1 cellular context compared by ENCODE assay signal in the genomic region with DNA sequence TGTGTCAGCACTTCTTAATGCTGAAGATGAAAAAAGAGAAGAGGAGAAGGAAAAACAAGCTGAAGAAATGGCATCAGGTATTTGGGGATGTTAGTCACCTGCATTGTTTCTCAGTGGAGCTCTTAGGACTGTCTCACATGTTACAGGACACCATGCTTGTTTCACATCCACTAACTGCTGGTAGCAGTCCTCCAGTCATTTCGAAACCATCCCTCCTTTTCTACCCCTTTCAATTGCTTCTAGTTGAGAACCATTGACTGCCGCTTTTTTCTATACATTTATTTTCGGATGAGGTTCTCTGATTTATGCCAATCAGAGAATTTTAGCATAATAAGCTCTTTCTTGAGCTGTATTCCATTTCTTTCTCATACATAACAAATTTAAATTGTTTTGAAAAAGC.
TF ChIP-seq lines count a peak whose summit lies in the region.

No MANE protein-coding gene starts in this region.

TF ChIP-seq in HepG2, 621 proteins besides CTCF, POLR2A, EP300 and RAD21 (continued from another document):
- TF ChIP-seq, protein P1, sequence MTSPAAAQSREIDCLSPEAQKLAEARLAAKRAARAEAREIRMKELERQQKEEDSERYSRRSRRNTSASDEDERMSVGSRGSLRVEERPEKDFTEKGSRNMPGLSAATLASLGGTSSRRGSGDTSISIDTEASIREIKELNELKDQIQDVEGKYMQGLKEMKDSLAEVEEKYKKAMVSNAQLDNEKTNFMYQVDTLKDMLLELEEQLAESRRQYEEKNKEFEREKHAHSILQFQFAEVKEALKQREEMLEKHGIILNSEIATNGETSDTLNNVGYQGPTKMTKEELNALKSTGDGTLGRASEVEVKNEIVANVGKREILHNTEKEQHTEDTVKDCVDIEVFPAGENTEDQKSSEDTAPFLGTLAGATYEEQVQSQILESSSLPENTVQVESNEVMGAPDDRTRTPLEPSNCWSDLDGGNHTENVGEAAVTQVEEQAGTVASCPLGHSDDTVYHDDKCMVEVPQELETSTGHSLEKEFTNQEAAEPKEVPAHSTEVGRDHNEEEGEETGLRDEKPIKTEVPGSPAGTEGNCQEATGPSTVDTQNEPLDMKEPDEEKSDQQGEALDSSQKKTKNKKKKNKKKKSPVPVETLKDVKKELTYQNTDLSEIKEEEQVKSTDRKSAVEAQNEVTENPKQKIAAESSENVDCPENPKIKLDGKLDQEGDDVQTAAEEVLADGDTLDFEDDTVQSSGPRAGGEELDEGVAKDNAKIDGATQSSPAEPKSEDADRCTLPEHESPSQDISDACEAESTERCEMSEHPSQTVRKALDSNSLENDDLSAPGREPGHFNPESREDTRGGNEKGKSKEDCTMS (CRISPR knock-in tag; conservative IDR thresholded peaks at IDR 0.05) = no peak
- TF ChIP-seq ZNF354B (CRISPR knock-in tag; IDR thresholded peaks at IDR 0.05) = no peak
- TF ChIP-seq CREM (IDR thresholded peaks at IDR 0.05) = no peak
- no peak for TF ChIP-seq CREM (CRISPR knock-in tag; IDR thresholded peaks at IDR 0.05)
- no peak for TF ChIP-seq MYNN (CRISPR knock-in tag; IDR thresholded peaks at IDR 0.05; ENCODE audit: low read depth)
- TF ChIP-seq BHLHE40 (IDR thresholded peaks at IDR 0.05; ENCODE audit: low read length) = no peak
- TF ChIP-seq CCAR2 (optimal IDR thresholded peaks at IDR 0.05; ENCODE audit: low read depth, low read length) = no peak
- TF ChIP-seq CCDC6 (CRISPR knock-in tag; IDR thresholded peaks at IDR 0.05) = no peak
- no peak for TF ChIP-seq LCORL (IDR thresholded peaks at IDR 0.05)
- no peak for TF ChIP-seq LCORL (CRISPR knock-in tag; IDR thresholded peaks at IDR 0.05)
- TF ChIP-seq REXO4 (CRISPR knock-in tag; IDR thresholded peaks at IDR 0.05; ENCODE audit: borderline replicate concordance) = no peak
- TF ChIP-seq AHR (CRISPR knock-in tag; IDR thresholded peaks at IDR 0.05) = no peak
- no peak for TF ChIP-seq NFKB2 (CRISPR knock-in tag; IDR thresholded peaks at IDR 0.05; ENCODE audit: borderline replicate concordance)
- TF ChIP-seq ZC3H13 (CRISPR knock-in tag; IDR thresholded peaks at IDR 0.05) = no peak
- TF ChIP-seq CBX5 (CRISPR knock-in tag; IDR thresholded peaks at IDR 0.05; ENCODE audit: borderline replicate concordance) = no peak
